In genomic region chr17:72126575-72127486, GRCh38 we compare ENCODE assay signal across 1 cellular context.
TF ChIP-seq lines count a peak whose summit lies in the region.

No MANE protein-coding gene starts in this region.

TF ChIP-seq in HEK293, 187 proteins besides CTCF, POLR2A, EP300 and RAD21 (continued from another document):
- TF ChIP-seq ZNF629 (tag by site-specific recombination; IDR thresholded peaks at IDR 0.05), result 0 out of 2 replicates have a peak, but pooled peaks have one; percentile 23
- TF ChIP-seq IKZF3 (tag by site-specific recombination; IDR thresholded peaks at IDR 0.05), result peak; percentile 35; the same call in 1 of the 2 replicates
- no peak for TF ChIP-seq ZNF571 (tag by site-specific recombination; IDR thresholded peaks at IDR 0.05)
